ENCODE assay signal across 13 cellular contexts in genomic region chr4:120062663-120063195, GRCh38. TPM values are rescaled to one million over a fixed set of nuclear protein-coding genes. Genes with fewer than 3 reads are reported as not detected.
DNase-seq lines count a peak whose midpoint lies in the region; ATAC-seq and TF ChIP-seq lines count a peak whose summit lies in the region.
"Had no signal": no experiment of that assay in that cellular context is flagged by ENCODE, and none has a peak within 500 bp of the region (broad histone marks: within the 10 kb centered on the region; RNA-seq: fewer than 3 reads in every experiment).

No MANE protein-coding gene starts in this region.

- intact Hi-C loops in Caco-2 (cut with micrococcal nuclease; ENCODE audit: unreplicated experiment), result no loop called here
- intact Hi-C loops in left cardiac atrium (cut with DNase I), result no loop called here
- intact Hi-C loops in cardiac septum (cut with DNase I), result no loop called here

- no peaks in the 10 kb centered on the region; the same call in 1 of the 2 replicates for H3K36me3 ChIP-seq in Caco-2 (ENCODE audit: control insufficient read depth, insufficient read depth, low read length)

- POLR2A ChIA-PET in Caco-2 (lab: Charles Lee), result interaction anchor here (0.6 kb wide), 1 partner anchor 569 kb away, joined by 3 read pairs; no protein-coding TSS in a partner anchor

- H3K4me1 Mint-ChIP-seq in Caco-2 (ENCODE audit: low read depth, unreplicated experiment) (peaks cover 19% of the 10 kb centered on the region), T-helper 17 cell (peaks cover 31% of the 10 kb centered on the region)

- no peak for TF ChIP-seq CTCF in Caco-2 (IDR thresholded peaks at IDR 0.05; ENCODE audit: insufficient read depth in 1 of 2, low read depth in 1 of 2, low read length in 1 of 2, severe bottlenecking in 1 of 2, unreplicated experiment in 1 of 2)

- H3K27me3 ChIP-seq in Caco-2 (replicated peaks; ENCODE audit: control insufficient read depth, insufficient read depth, low read length), result no peaks in the 10 kb centered on the region

- no peak overlapping the region for H3K4me3 ChIP-seq in Caco-2 (ENCODE audit: low read depth, low read length)
- H3K4me3 ChIP-seq: coronary artery had no signal

- BruUV-seq in Caco-2 (replicated peaks; lab: Mats Ljungman, UMichigan), result no TSS peak

- H3K9me3 ChIP-seq in Caco-2 (no peaks in the 10 kb centered on the region), T-helper 17 cell (ENCODE audit: control insufficient read depth, low read length, poor library complexity, severe bottlenecking) (no peaks in the 10 kb centered on the region)

- H3K27me3 Mint-ChIP-seq in Caco-2 (ENCODE audit: insufficient read depth, unreplicated experiment) (no peaks in the 10 kb centered on the region), T-helper 17 cell (no peaks in the 10 kb centered on the region)

- no peak overlapping the region for H3K4me3 Mint-ChIP-seq in Caco-2 (ENCODE audit: unreplicated experiment)
- H3K4me3 Mint-ChIP-seq in T-helper 17 cell, result peak overlapping the region; percentile 65

- peaks cover 53% of the 10 kb centered on the region for H3K36me3 Mint-ChIP-seq in Caco-2 (ENCODE audit: insufficient read depth, unreplicated experiment)
- H3K36me3 Mint-ChIP-seq in T-helper 17 cell (ENCODE audit: low read depth), result peaks cover 7% of the 10 kb centered on the region

- H3K27ac Mint-ChIP-seq in Caco-2 (ENCODE audit: unreplicated experiment) (peak overlapping the region; percentile 6), T-helper 17 cell (peak overlapping the region; percentile 88)

- CTCF ChIA-PET in Caco-2 (lab: Charles Lee), result no interaction called here

- DNase-seq in NOMO-1 treated with DMSO at 0.1 percent for 48 hours (lab: John Stamatoyannopoulos, UW; ENCODE audit: unreplicated experiment) (peak; percentile 7), NOMO-1 treated with dmso at 0.1 percent for 144 hours (lab: John Stamatoyannopoulos, UW; ENCODE audit: unreplicated experiment) (no peak), Caco-2 (no peak), T-helper 17 cell (no peak), iris pigment epithelial cell (ENCODE audit: low read depth) (peak; percentile 49), left cardiac atrium (no peak), cardiac septum (ENCODE audit: low spot score) (no peak)
- DNase-seq: COR-L47, NCI-H1048, NCI-H2171 treated with DMSO at 0.1 percent for 48 hours, T-helper 9 cell had no signal

- H3K9me3 Mint-ChIP-seq in Caco-2 (ENCODE audit: unreplicated experiment), result no peaks in the 10 kb centered on the region

- ATAC-seq in T-helper 17 cell (no peak), left cardiac atrium (no peak), HG03565 (IDR thresholded peaks at IDR 0.05; ENCODE audit: unreplicated experiment) (no peak)

- peaks cover under 1% of the 10 kb centered on the region; the same call in 1 of the 2 replicates for H3K4me1 ChIP-seq in Caco-2

RNA-seq across cellular contexts. Expression of gene MAD2L1, which starts 3.9 kb away (rescaled TPM):
- total RNA-seq in Caco-2 (2022) (54.7 and 59.0 TPM in 2 replicates), T-helper 17 cell (1 to 10 TPM; 6.1 to 6.5 TPM), left cardiac atrium (1 to 10 TPM; 1.7 to 3.4 TPM), cardiac septum (1.9 TPM)

Comparison
In these comparisons a context has a peak if more than half of its experiments do, and no peak if none do; other contexts are left out.
1. DNase-seq: peak in NOMO-1 treated with DMSO at 0.1 percent for 48 hours (single experiment) and iris pigment epithelial cell (single experiment); none in NOMO-1 treated with dmso at 0.1 percent for 144 hours (single experiment), Caco-2 (0 of 2), T-helper 17 cell (0 of 3), left cardiac atrium (single experiment) and cardiac septum (single experiment).